Comparison of ENCODE assay signal across 9 cellular contexts in the genomic region with DNA sequence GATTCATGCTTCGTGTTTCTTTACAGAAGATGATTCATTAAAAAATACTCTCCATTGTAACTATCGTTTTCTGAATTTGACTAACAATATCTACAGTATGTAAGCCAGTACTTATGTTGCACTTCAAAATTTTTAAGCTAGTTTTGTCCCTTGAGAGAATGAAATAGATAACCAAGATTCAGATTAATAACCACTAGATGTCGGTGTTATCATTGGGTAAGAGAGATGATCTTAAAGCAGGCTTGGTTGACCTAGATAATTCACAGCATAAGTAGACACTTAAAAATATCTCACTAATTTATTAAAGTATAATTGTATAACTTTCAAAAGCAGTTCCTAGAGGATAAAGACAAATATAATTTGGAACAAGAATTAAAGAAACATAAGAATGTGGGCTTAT.
DNase-seq lines count a peak whose midpoint lies in the region; ATAC-seq and TF ChIP-seq lines count a peak whose summit lies in the region.
"Had no signal": no experiment of that assay in that cellular context is flagged by ENCODE, and none has a peak within 500 bp of the region (broad histone marks: within the 10 kb centered on the region; RNA-seq: fewer than 3 reads in every experiment).

No MANE protein-coding gene starts in this region.

- no peaks in the 10 kb centered on the region for H3K4me1 Mint-ChIP-seq in osteocyte (ENCODE audit: unreplicated experiment)

- no peak overlapping the region for H3K27ac ChIP-seq in body of pancreas

- H3K9me3 ChIP-seq in body of pancreas = no peaks in the 10 kb centered on the region

- no peaks in the 10 kb centered on the region for H3K27me3 ChIP-seq in body of pancreas

- H3K4me3 ChIP-seq in body of pancreas = no peak overlapping the region

- intact Hi-C loops in body of pancreas (cut with DNase I) = no loop called here

- peak; percentile 18 for DNase-seq in NCI-H748 (lab: John Stamatoyannopoulos, UW; ENCODE audit: unreplicated experiment)
- no peak for DNase-seq in NCI-H748 treated with DMSO at 0.1 percent for 48 hours (lab: John Stamatoyannopoulos, UW)
- DNase-seq in NCI-H2227 (lab: John Stamatoyannopoulos, UW; ENCODE audit: unreplicated experiment) = peak; percentile 7
- DNase-seq in body of pancreas = no peak
- no peak for DNase-seq in osteocyte (ENCODE audit: extremely low spot score, unreplicated experiment)
- no peak for DNase-seq in NCI-H446 treated with DMSO at 0.1 percent for 48 hours (lab: John Stamatoyannopoulos, UW)
- DNase-seq: central memory CD4-positive, alpha-beta T cell had no signal

- H3K9me3 Mint-ChIP-seq in osteocyte (ENCODE audit: unreplicated experiment) = no peaks in the 10 kb centered on the region

- H3K4me1 ChIP-seq in body of pancreas = no peaks in the 10 kb centered on the region

- no peak for TF ChIP-seq POLR2A in body of pancreas (IDR thresholded peaks at IDR 0.05)

- no peaks in the 10 kb centered on the region for H3K36me3 ChIP-seq in body of pancreas (replicated peaks in 1 of 2; ENCODE audit: insufficient read depth in 1 of 2, low read depth in 2 of 2)

- peaks cover 2% of the 10 kb centered on the region for H3K27me3 Mint-ChIP-seq in osteocyte (ENCODE audit: unreplicated experiment)

- H3K36me3 Mint-ChIP-seq in osteocyte (ENCODE audit: unreplicated experiment) = no peaks in the 10 kb centered on the region

- no peak overlapping the region for H3K27ac Mint-ChIP-seq in osteocyte (ENCODE audit: unreplicated experiment)

- TF ChIP-seq CTCF in body of pancreas (IDR thresholded peaks at IDR 0.05) (peak in 6 of 7 experiments; percentile 28 to 55 (median 41)), osteocyte (IDR thresholded peaks at IDR 0.05) (peak; percentile 47)

- H3K4me3 Mint-ChIP-seq in osteocyte (ENCODE audit: unreplicated experiment) = no peak overlapping the region

- 22 to 33% methylated on average over 3 of the region's 3 CpGs for WGBS in body of pancreas, 2 donors

- no peak for ATAC-seq in body of pancreas
- ATAC-seq in GM18868 (IDR thresholded peaks at IDR 0.05; ENCODE audit: unreplicated experiment) = no peak
- no peak for ATAC-seq in HG03108 (IDR thresholded peaks at IDR 0.05; ENCODE audit: unreplicated experiment)

Comparison
In these comparisons a context has a peak if more than half of its experiments do, and no peak if none do; other contexts are left out.
1. DNase-seq: peak in NCI-H748 (single experiment) and NCI-H2227 (single experiment); none in NCI-H748 treated with DMSO at 0.1 percent for 48 hours (single experiment), body of pancreas (0 of 4), osteocyte (single experiment) and NCI-H446 treated with DMSO at 0.1 percent for 48 hours (single experiment).